In the genomic region with DNA sequence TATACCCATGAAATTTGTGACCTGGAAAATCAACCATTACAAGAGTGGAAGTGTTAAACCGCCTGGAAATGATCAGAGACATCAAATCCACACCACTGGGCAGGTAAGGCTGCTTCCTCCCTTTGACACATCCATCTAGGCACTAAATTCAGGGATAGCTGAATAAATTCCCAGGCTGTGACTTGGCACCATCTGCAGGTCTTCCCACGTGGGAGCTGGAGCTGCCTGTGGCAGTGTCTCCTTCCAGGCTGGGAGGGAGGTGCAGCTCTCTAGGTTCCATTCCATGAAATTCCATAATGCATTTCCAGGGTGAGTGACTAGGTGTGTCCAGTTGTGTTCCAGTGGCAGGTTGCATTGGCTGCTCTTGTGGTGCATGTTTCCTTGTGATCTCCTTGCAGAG, we compare ENCODE assay signal across 22 cellular contexts.
"Had no signal": no experiment of that assay in that cellular context is flagged by ENCODE, and none has a peak within 500 bp of the region (broad histone marks: within the 10 kb centered on the region; RNA-seq: fewer than 3 reads in every experiment).

No MANE protein-coding gene starts in this region.

- DNase-seq: effector CD4-positive, alpha-beta T cell; endodermal cell; foreskin melanocyte; kidney; left colon; left ventricle myocardium superior; mesenchymal stem cell; midbrain; occipital lobe; pancreas; right cardiac atrium; small intestine; stimulated activated CD4-positive, alpha-beta T cell treated with anti-CD3 and anti-CD28 coated beads, Interleukin-12 subunit alpha, Interleukin-12 subunit beta, amount 100 ng/mL, for 4 hours; stimulated activated naive CD4-positive, alpha-beta T cell treated with Interleukin-2 at 50 U/mL for 16 hours; tibial artery; upper lobe of left lung; uterus had no signal

- H3K27me3 ChIP-seq: hepatocyte, neural progenitor cell, pancreas, tibial artery, upper lobe of left lung, uterus had no signal

- FAIRE-seq: endothelial cell of umbilical vein, kidney, pancreas, small intestine had no signal

- H3K27ac ChIP-seq: hepatocyte, neural progenitor cell, pancreas, suprapubic skin, tibial artery, upper lobe of left lung, uterus had no signal

- H3K9me3 ChIP-seq: pancreas, suprapubic skin, tibial artery, upper lobe of left lung, uterus had no signal

- H3K36me3 ChIP-seq: neural progenitor cell, pancreas, suprapubic skin, tibial artery, upper lobe of left lung, uterus had no signal

- H3K4me1 ChIP-seq: pancreas, suprapubic skin, tibial artery, upper lobe of left lung, uterus had no signal

- H3K4me3 ChIP-seq: hepatocyte, lung, neural progenitor cell, pancreas, suprapubic skin, tibial artery, upper lobe of left lung, uterus had no signal
